ENCODE assay signal across 14 cellular contexts in the genomic region with DNA sequence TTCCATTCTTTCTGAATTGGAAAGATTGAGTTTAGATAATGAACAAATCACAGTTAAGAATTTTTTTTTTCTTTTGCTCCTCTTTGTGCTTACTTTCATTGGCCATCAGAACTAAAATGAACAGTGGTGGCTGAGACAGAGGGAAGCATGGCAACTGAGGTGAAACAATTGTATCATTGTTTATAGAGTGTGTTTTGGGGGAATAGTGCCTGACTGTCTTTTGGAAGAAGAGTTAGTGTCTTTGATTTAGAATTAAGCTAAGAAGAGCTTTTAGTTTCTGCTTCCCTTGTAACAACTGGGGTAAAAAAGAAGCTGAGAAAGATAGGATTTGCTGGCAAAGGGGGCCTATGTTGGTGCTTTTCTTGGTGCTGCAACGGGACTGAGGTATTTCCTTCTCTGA.
"Had no signal": no experiment of that assay in that cellular context is flagged by ENCODE, and none has a peak within 500 bp of the region (broad histone marks: within the 10 kb centered on the region; RNA-seq: fewer than 3 reads in every experiment).

No MANE protein-coding gene starts in this region.

- H3K27ac ChIP-seq: adrenal gland, heart left ventricle, psoas muscle, spleen, upper lobe of left lung had no signal

- H3K4me3 ChIP-seq: adrenal gland, heart left ventricle, psoas muscle, spleen, upper lobe of left lung had no signal

- ATAC-seq: heart left ventricle; naive thymus-derived CD8-positive, alpha-beta T cell; psoas muscle; sciatic nerve; stimulated activated naive B cell treated with anti-CD40 and anti-IgM and Interleukin-4, amounts not matched to agents 10 μg/mL and 1 μg/mL and 100 μg/mL, for 72 hours had no signal

- H3K9me3 ChIP-seq: adrenal gland, heart left ventricle, psoas muscle, spleen, upper lobe of left lung had no signal

- H3K4me1 ChIP-seq: psoas muscle, upper lobe of left lung had no signal

- H3K27me3 ChIP-seq: adrenal gland, heart left ventricle, spleen, upper lobe of left lung had no signal

- DNase-seq: activated CD4-positive, alpha-beta T cell treated with anti-CD3 and anti-CD28 coated beads, Interleukin-2, amount 10 ng/mL, durations not matched to agents 7 days and 5 days; activated CD4-positive, CD25-positive, alpha-beta regulatory T cell; activated naive CD4-positive, alpha-beta T cell treated with anti-CD3 and anti-CD28 coated beads, Interleukin-2, amount 10 ng/mL, durations not matched to agents 7 days and 5 days; adrenal gland; heart left ventricle; kidney; naive thymus-derived CD8-positive, alpha-beta T cell; psoas muscle; spleen; stimulated activated CD4-positive, alpha-beta T cell treated with anti-CD3 and anti-CD28 coated beads, Interleukin-1b, Interleukin-23, amount 100 ng/mL, for 48 hours; stimulated activated naive B cell treated with anti-CD40 and anti-IgM and Interleukin-4, amounts not matched to agents 10 μg/mL and 1 μg/mL and 100 μg/mL, for 72 hours; T-helper 2 cell; upper lobe of left lung had no signal
